15 cellular contexts compared by ENCODE assay signal in genomic region chr15:45112143-45112591, GRCh38. TPM values are rescaled to one million over a fixed set of nuclear protein-coding genes. Genes with fewer than 3 reads are reported as not detected.
DNase-seq lines count a peak whose midpoint lies in the region; ATAC-seq and TF ChIP-seq lines count a peak whose summit lies in the region.
"Had no signal": no experiment of that assay in that cellular context is flagged by ENCODE, and none has a peak within 500 bp of the region (broad histone marks: within the 10 kb centered on the region; RNA-seq: fewer than 3 reads in every experiment).

No MANE protein-coding gene starts in this region.

- peaks cover 58 to 69% of the 10 kb centered on the region in 2 donors for H3K27me3 Mint-ChIP-seq in CD4-positive, alpha-beta memory T cell
- peaks cover 79% of the 10 kb centered on the region for H3K27me3 Mint-ChIP-seq in dendritic cell treated with granulocyte-macrophage colony-stimulating factor and Interleukin-4, amounts not matched to agents 40 ng/mL and 50 ng/mL, for 4 days
- H3K27me3 Mint-ChIP-seq in nephron progenitor cell (ENCODE audit: low read depth, poor library complexity), result peaks cover 96% of the 10 kb centered on the region

- CTCF ChIA-PET in CD4-positive, alpha-beta memory T cell (lab: Charles Lee; ENCODE audit: partially characterized antibody), result no interaction called here
- CTCF ChIA-PET in GM10248 (lab: Yijun Ruan, JAX), result interaction anchor here (1.2 to 2.1 kb wide), 3 partner anchors 9 to 15 kb away, joined by 4 to 7 read pairs (median 5); no protein-coding TSS in a partner anchor

- WGBS in HUES64, result 11% methylated on average over 11 of the region's 13 CpGs

- no peaks in the 10 kb centered on the region for H3K9me3 ChIP-seq in CD4-positive, alpha-beta memory T cell (ENCODE audit: control insufficient read depth in 1 of 2, low read length in 2 of 2)
- no peaks in the 10 kb centered on the region; the same call in 1 of the 2 replicates for H3K9me3 ChIP-seq in HUES64 (ENCODE audit: insufficient read depth, low read depth, low read length)
- H3K9me3 ChIP-seq: ovary had no signal

- TF ChIP-seq CTCF in nephron progenitor cell (IDR thresholded peaks at IDR 0.05), result no peak
- TF ChIP-seq CTCF in GM10248 (IDR thresholded peaks at IDR 0.05; ENCODE audit: control extremely low read depth, extremely low read depth, low read depth, missing control alignments), result no peak

- ATAC-seq in HG03520 (IDR thresholded peaks at IDR 0.05; ENCODE audit: unreplicated experiment), result no peak

- no peak overlapping the region for H3K27ac ChIP-seq in CD4-positive, alpha-beta memory T cell (ENCODE audit: low read depth, low read length)
- no peak overlapping the region for H3K27ac ChIP-seq in HUES64 (ENCODE audit: low read depth, low read length)
- H3K27ac ChIP-seq: ovary had no signal

- peaks cover 0 to 4% (median 0%) of the 10 kb centered on the region in 8 donors for H3K9me3 Mint-ChIP-seq in CD4-positive, alpha-beta memory T cell
- no peaks in the 10 kb centered on the region for H3K9me3 Mint-ChIP-seq in dendritic cell treated with granulocyte-macrophage colony-stimulating factor and Interleukin-4, amounts not matched to agents 40 ng/mL and 50 ng/mL, for 4 days
- peaks cover 3% of the 10 kb centered on the region for H3K9me3 Mint-ChIP-seq in nephron progenitor cell
- H3K9me3 Mint-ChIP-seq: activated T-helper 1 cell treated with anti-CD3 and anti-CD28 coated beads, Interleukin-12 subunit alpha, Interleukin-12 subunit beta, Interleukin-2, Interleukin-4 antibody, amounts not matched to agents 30 ng/mL and 10 ng/mL and 1 ng/mL, durations not matched to agents 14 hours and 24 hours and 36 hours had no signal

- H3K4me3 Mint-ChIP-seq in CD4-positive, alpha-beta memory T cell, result peak overlapping the region; percentile 51 to 77 (median 70)
- H3K4me3 Mint-ChIP-seq in dendritic cell treated with granulocyte-macrophage colony-stimulating factor and Interleukin-4, amounts not matched to agents 40 ng/mL and 50 ng/mL, for 4 days, result peak overlapping the region; percentile 49
- H3K4me3 Mint-ChIP-seq in nephron progenitor cell, result peak overlapping the region; percentile 19
- H3K4me3 Mint-ChIP-seq: activated T-helper 1 cell treated with anti-CD3 and anti-CD28 coated beads, Interleukin-12 subunit alpha, Interleukin-12 subunit beta, Interleukin-2, Interleukin-4 antibody, amounts not matched to agents 30 ng/mL and 10 ng/mL and 1 ng/mL, durations not matched to agents 14 hours and 24 hours and 36 hours had no signal

- no peak overlapping the region for H3K9ac ChIP-seq in HUES64 (ENCODE audit: low read depth, low read length)

- H3K36me3 Mint-ChIP-seq in CD4-positive, alpha-beta memory T cell, result no peaks in the 10 kb centered on the region
- no peaks in the 10 kb centered on the region for H3K36me3 Mint-ChIP-seq in dendritic cell treated with granulocyte-macrophage colony-stimulating factor and Interleukin-4, amounts not matched to agents 40 ng/mL and 50 ng/mL, for 4 days (ENCODE audit: low read depth)
- no peaks in the 10 kb centered on the region for H3K36me3 Mint-ChIP-seq in nephron progenitor cell (ENCODE audit: low read depth)

- H3K4me1 Mint-ChIP-seq in CD4-positive, alpha-beta memory T cell, result peaks cover 18 to 50% (median 37%) of the 10 kb centered on the region in 4 donors
- peaks cover 28% of the 10 kb centered on the region for H3K4me1 Mint-ChIP-seq in dendritic cell treated with granulocyte-macrophage colony-stimulating factor and Interleukin-4, amounts not matched to agents 40 ng/mL and 50 ng/mL, for 4 days (ENCODE audit: low read depth)
- peaks cover 18% of the 10 kb centered on the region for H3K4me1 Mint-ChIP-seq in nephron progenitor cell

- H3K4me1 ChIP-seq in CD4-positive, alpha-beta memory T cell (ENCODE audit: insufficient read depth, low read length), result peaks cover 39% of the 10 kb centered on the region
- peaks cover 17% of the 10 kb centered on the region; the same call in 1 of the 2 replicates for H3K4me1 ChIP-seq in HUES64 (ENCODE audit: insufficient read depth, low read length)

- peaks cover 56% of the 10 kb centered on the region for H3K27me3 ChIP-seq in CD4-positive, alpha-beta memory T cell (ENCODE audit: insufficient read depth, low read length)
- peaks cover 82% of the 10 kb centered on the region for H3K27me3 ChIP-seq in HUES64 (ENCODE audit: insufficient read depth, low read length)
- H3K27me3 ChIP-seq: ovary had no signal

- peak overlapping the region in 1 of 2 donors; percentile 9 for H3K4me3 ChIP-seq in CD4-positive, alpha-beta memory T cell (ENCODE audit: low read length in 2 of 2)
- H3K4me3 ChIP-seq in HUES64 (ENCODE audit: low read length), result peak overlapping the region; percentile 45
- H3K4me3 ChIP-seq: ovary had no signal

- no peak overlapping the region for H3K27ac Mint-ChIP-seq in CD4-positive, alpha-beta memory T cell
- H3K27ac Mint-ChIP-seq in dendritic cell treated with granulocyte-macrophage colony-stimulating factor and Interleukin-4, amounts not matched to agents 40 ng/mL and 50 ng/mL, for 4 days, result no peak overlapping the region
- H3K27ac Mint-ChIP-seq in nephron progenitor cell, result no peak overlapping the region
- H3K27ac Mint-ChIP-seq: activated T-helper 1 cell treated with anti-CD3 and anti-CD28 coated beads, Interleukin-12 subunit alpha, Interleukin-12 subunit beta, Interleukin-2, Interleukin-4 antibody, amounts not matched to agents 30 ng/mL and 10 ng/mL and 1 ng/mL, durations not matched to agents 14 hours and 24 hours and 36 hours had no signal

- no peaks in the 10 kb centered on the region for H3K36me3 ChIP-seq in CD4-positive, alpha-beta memory T cell (ENCODE audit: insufficient read depth, low read length)
- H3K36me3 ChIP-seq in HUES64 (ENCODE audit: insufficient read depth, low read length), result no peaks in the 10 kb centered on the region
- H3K36me3 ChIP-seq: ovary had no signal

- POLR2A ChIA-PET in CD4-positive, alpha-beta memory T cell (lab: Charles Lee; ENCODE audit: partially characterized antibody), result no interaction called here
- POLR2A ChIA-PET in GM10248 (lab: Yijun Ruan, JAX), result interaction anchor here (0.6 kb wide), 1 partner anchor 43 kb away, joined by 6 read pairs; no protein-coding TSS in a partner anchor

- intact Hi-C loops in CD4-positive, alpha-beta memory T cell (cut with micrococcal nuclease), result no loop called here
- intact Hi-C loops in dendritic cell treated with granulocyte-macrophage colony-stimulating factor and Interleukin-4, amounts not matched to agents 40 ng/mL and 50 ng/mL, for 4 days (cut with micrococcal nuclease), result no loop called here

- DNase-seq in CD4-positive, alpha-beta memory T cell, result no peak
- DNase-seq in nephron progenitor cell (peak; percentile 40), D341Med (ENCODE audit: low spot score) (no peak), LoVo (ENCODE audit: low spot score) (no peak), GM10248 (ENCODE audit: extremely low spot score) (no peak)
- DNase-seq: DND-41; effector CD4-positive, alpha-beta T cell; hypothalamus; ovary; SW 1271 had no signal

RNA-seq across cellular contexts. Expression of gene DUOX2, which starts 1.8 kb away (rescaled TPM):
- under 1 TPM; 0.06 TPM for total RNA-seq in CD4-positive, alpha-beta memory T cell
- polyA plus RNA-seq in CD4-positive, alpha-beta memory T cell, result under 1 TPM in 1 of 2 donors, not detected in 1; 0.02 TPM
- polyA plus RNA-seq in HUES64 (2013, experiment 1 of 2), result 0.05 TPM
- not detected for polyA plus RNA-seq in HUES64 (2013, experiment 2 of 2)
- total RNA-seq: activated T-helper 1 cell treated with anti-CD3 and anti-CD28 coated beads, Interleukin-12 subunit alpha, Interleukin-12 subunit beta, Interleukin-2, Interleukin-4 antibody, amounts not matched to agents 30 ng/mL and 10 ng/mL and 1 ng/mL, durations not matched to agents 14 hours and 24 hours and 36 hours had no signal

RNA-seq across cellular contexts. Expression of gene DUOXA2, which starts 2.0 kb away (rescaled TPM):
- not detected for total RNA-seq in CD4-positive, alpha-beta memory T cell
- polyA plus RNA-seq in CD4-positive, alpha-beta memory T cell, result not detected
- not detected for polyA plus RNA-seq in HUES64 (2013, experiment 1 of 2)
- polyA plus RNA-seq in HUES64 (2013, experiment 2 of 2), result not detected
- total RNA-seq: activated T-helper 1 cell treated with anti-CD3 and anti-CD28 coated beads, Interleukin-12 subunit alpha, Interleukin-12 subunit beta, Interleukin-2, Interleukin-4 antibody, amounts not matched to agents 30 ng/mL and 10 ng/mL and 1 ng/mL, durations not matched to agents 14 hours and 24 hours and 36 hours; H4 had no signal

RNA-seq across cellular contexts. Expression of gene DUOXA1, which starts 17.5 kb away (rescaled TPM):
- under 1 TPM; 0.23 to 0.97 TPM for total RNA-seq in CD4-positive, alpha-beta memory T cell
- polyA plus RNA-seq in CD4-positive, alpha-beta memory T cell, result not detected
- polyA plus RNA-seq in HUES64 (2013, experiment 1 of 2), result not detected
- polyA plus RNA-seq in HUES64 (2013, experiment 2 of 2), result not detected
- total RNA-seq: activated T-helper 1 cell treated with anti-CD3 and anti-CD28 coated beads, Interleukin-12 subunit alpha, Interleukin-12 subunit beta, Interleukin-2, Interleukin-4 antibody, amounts not matched to agents 30 ng/mL and 10 ng/mL and 1 ng/mL, durations not matched to agents 14 hours and 24 hours and 36 hours; H4 had no signal

RNA-seq across cellular contexts. Expression of gene DUOX1, which starts 17.6 kb away (rescaled TPM):
- total RNA-seq in CD4-positive, alpha-beta memory T cell, result under 1 TPM; 0.06 to 0.19 TPM
- 1 to 10 TPM in 1 of 2 donors, under 1 TPM in 1; 0.19 to 2.9 TPM for polyA plus RNA-seq in CD4-positive, alpha-beta memory T cell
- 0.15 TPM for polyA plus RNA-seq in HUES64 (2013, experiment 1 of 2)
- polyA plus RNA-seq in HUES64 (2013, experiment 2 of 2), result 0.13 TPM
- total RNA-seq: H4 had no signal

Comparison
In these comparisons a context has a peak if more than half of its experiments do, and no peak if none do; other contexts are left out.
1. H3K4me3 Mint-ChIP-seq: peak in every context shown above with its lines; median percentile 70 in CD4-positive, alpha-beta memory T cell; 49 in dendritic cell treated with granulocyte-macrophage colony-stimulating factor and Interleukin-4, amounts not matched to agents 40 ng/mL and 50 ng/mL, for 4 days; 19 in nephron progenitor cell.